In genomic region chr17:1487939-1488825, GRCh38 we compare ENCODE assay signal across 8 cellular contexts. TPM values are rescaled to one million over a fixed set of nuclear protein-coding genes. Genes with fewer than 3 reads are reported as not detected.
DNase-seq lines count a peak whose midpoint lies in the region; ATAC-seq and TF ChIP-seq lines count a peak whose summit lies in the region.

No MANE protein-coding gene starts in this region.

- no peak overlapping the region for H2BK120ac ChIP-seq in mesendoderm (ENCODE audit: low read depth, low read length)

- H4K8ac ChIP-seq in mesendoderm (ENCODE audit: low read depth, low read length): no peak overlapping the region

- peaks cover 0 to 11% (median 0%) of the 10 kb centered on the region in 11 experiments; a peak in 6 of 22 replicates for H3K36me3 ChIP-seq in BLaER1 treated with 17β-estradiol and CSF1 and Interleukin-3, amounts not matched to agents 10 nM and 100 nM
- H3K36me3 ChIP-seq in GM23248 (ENCODE audit: low read depth) (0 out of 2 replicates have a peak, but pooled peaks cover 5% of the 10 kb centered on the region), mesendoderm (ENCODE audit: control insufficient read depth, insufficient read depth, low read length) (no peaks in the 10 kb centered on the region)

- H3K56ac ChIP-seq in mesendoderm (ENCODE audit: low read length): peak overlapping the region; percentile 84

- in situ Hi-C loops in GM23248 (cut with MboI): no loop called here

- peak overlapping the region; percentile 42 for H3K18ac ChIP-seq in mesendoderm (ENCODE audit: low read length)

- H3K9me3 ChIP-seq in BLaER1 treated with 17β-estradiol and CSF1 and Interleukin-3, amounts not matched to agents 10 nM and 100 nM (replicated peaks in 1 of 11): no peaks in the 10 kb centered on the region
- H3K9me3 ChIP-seq in GM23248 (ENCODE audit: low read depth): no peaks in the 10 kb centered on the region

- H3K36me3 Mint-ChIP-seq in endothelial cell (ENCODE audit: low read depth, unreplicated experiment): peaks cover 13% of the 10 kb centered on the region

- peaks cover 0 to 26% (median 11%) of the 10 kb centered on the region in 11 experiments; a peak in 13 of 22 replicates for H3K27me3 ChIP-seq in BLaER1 treated with 17β-estradiol and CSF1 and Interleukin-3, amounts not matched to agents 10 nM and 100 nM
- H3K27me3 ChIP-seq in GM23248 (replicated peaks; ENCODE audit: insufficient read depth) (no peaks in the 10 kb centered on the region), mesendoderm (ENCODE audit: insufficient read depth, low read length, poor library complexity) (no peaks in the 10 kb centered on the region)

- peak overlapping the region; percentile 85 for H3K4me3 Mint-ChIP-seq in endothelial cell (ENCODE audit: unreplicated experiment)

- H3K27ac ChIP-seq in BLaER1 treated with 17β-estradiol and CSF1 and Interleukin-3, amounts not matched to agents 10 nM and 100 nM: peak overlapping the region; percentile 43 to 91 (median 82); a peak in 21 of 22 replicates
- H3K27ac ChIP-seq in GM23248: peak overlapping the region; percentile 72
- peak overlapping the region; percentile 75 for H3K27ac ChIP-seq in mesendoderm (ENCODE audit: low read depth, low read length)

- WGBS in GM23248 (ENCODE audit: low coverage in 1 of 2, low lambda C conversion rate in 2 of 2, missing lambda C conversion rate in 2 of 2), 2 experiments: 5 to 7% methylated on average over 46 to 48 of the region's 72 CpGs
- no CpG with 5 or more reads among the region's 72 CpGs for WGBS in mesendoderm (ENCODE audit: extremely low coverage, insufficient coverage, low lambda C conversion rate)

- peaks cover 29% of the 10 kb centered on the region for H3K27me3 Mint-ChIP-seq in endothelial cell (ENCODE audit: unreplicated experiment)

- H3K4me2 ChIP-seq in BLaER1 treated with 17β-estradiol and CSF1 and Interleukin-3, amounts not matched to agents 10 nM and 100 nM: peak overlapping the region; percentile 90 to 99 (median 98)
- H3K4me2 ChIP-seq in GM23248 (ENCODE audit: unreplicated experiment) (peak overlapping the region; percentile 71), mesendoderm (ENCODE audit: low read length) (peak overlapping the region; percentile 84)

- H3K9me2 ChIP-seq in GM23248 (ENCODE audit: insufficient read depth): no peaks in the 10 kb centered on the region

- peak overlapping the region; percentile 67 for H3K27ac Mint-ChIP-seq in endothelial cell (ENCODE audit: unreplicated experiment)

- H3K23ac ChIP-seq in mesendoderm (ENCODE audit: low read length): no peak overlapping the region

- DNase-seq in GM23248 (peak; percentile 95), NCI-H774 (lab: John Stamatoyannopoulos, UW) (peak; percentile 24), activated T-cell treated with anti-CD3 and anti-CD28 coated beads for 24 hours (ENCODE audit: low read depth) (peak; percentile 55), endothelial cell (ENCODE audit: low spot score) (peak; percentile 87), mesendoderm (peak; percentile 87)
- peak; percentile 57 for DNase-seq in stimulated activated CD8-positive, alpha-beta memory T cell treated with anti-CD3 and anti-CD28 coated beads, Interleukin-12 subunit alpha, Interleukin-12 subunit beta, amount 100 ng/mL, for 1 hour (ENCODE audit: low read depth)

- peak overlapping the region; percentile 68 to 91 (median 83); a peak in 21 of 22 replicates for H3K9ac ChIP-seq in BLaER1 treated with 17β-estradiol and CSF1 and Interleukin-3, amounts not matched to agents 10 nM and 100 nM
- H3K9ac ChIP-seq in GM23248 (peak overlapping the region; percentile 89), mesendoderm (ENCODE audit: low read length) (peak overlapping the region; percentile 65)

- H2AK5ac ChIP-seq in mesendoderm (ENCODE audit: low read length): no peak overlapping the region

- no peak overlapping the region for H2BK5ac ChIP-seq in mesendoderm (ENCODE audit: low read length)

- H3K4me3 ChIP-seq in BLaER1 treated with 17β-estradiol and CSF1 and Interleukin-3, amounts not matched to agents 10 nM and 100 nM: peak overlapping the region; percentile 60 to 80 (median 68)
- H3K4me3 ChIP-seq in GM23248: peak overlapping the region; percentile 84
- peak overlapping the region; percentile 40 for H3K4me3 ChIP-seq in mesendoderm (ENCODE audit: low read length)

- no peak overlapping the region for H2BK15ac ChIP-seq in mesendoderm (replicated peaks; ENCODE audit: low read depth)

- TF ChIP-seq CTCF in endothelial cell (IDR thresholded peaks at IDR 0.05; ENCODE audit: unreplicated experiment): no peak

- no peak overlapping the region for H3K4ac ChIP-seq in mesendoderm (ENCODE audit: low read depth, low read length)

- peaks cover 49% of the 10 kb centered on the region for H3K79me2 ChIP-seq in GM23248 (ENCODE audit: insufficient read depth)
- H3K79me2 ChIP-seq in mesendoderm (ENCODE audit: control insufficient read depth, insufficient read depth, low read length): peaks cover 4% of the 10 kb centered on the region

- peaks cover 52 to 89% (median 81%) of the 10 kb centered on the region in 10 experiments for H3K4me1 ChIP-seq in BLaER1 treated with 17β-estradiol and CSF1 and Interleukin-3, amounts not matched to agents 10 nM and 100 nM
- peaks cover 25% of the 10 kb centered on the region for H3K4me1 ChIP-seq in GM23248 (ENCODE audit: insufficient read depth)
- H3K4me1 ChIP-seq in mesendoderm (ENCODE audit: control insufficient read depth, low read depth, low read length): peaks cover 2% of the 10 kb centered on the region

- peak overlapping the region; percentile 59 for H2AFZ ChIP-seq in GM23248

- H4K5ac ChIP-seq in mesendoderm (ENCODE audit: low read length): no peak overlapping the region

- H4K20me1 ChIP-seq in BLaER1 treated with 17β-estradiol and CSF1 and Interleukin-3, amounts not matched to agents 10 nM and 100 nM: peaks cover 0 to 52% (median 32%) of the 10 kb centered on the region in 11 experiments; a peak in 18 of 22 replicates
- no peaks in the 10 kb centered on the region for H4K20me1 ChIP-seq in GM23248 (ENCODE audit: insufficient read depth)

- H3K4me1 Mint-ChIP-seq in endothelial cell (ENCODE audit: unreplicated experiment): peaks cover 20% of the 10 kb centered on the region

- peaks cover 3% of the 10 kb centered on the region for H3K79me1 ChIP-seq in mesendoderm (ENCODE audit: low read length)

- peaks cover 27% of the 10 kb centered on the region for H3F3A ChIP-seq in GM23248 (ENCODE audit: insufficient read depth)

- ATAC-seq in GM21737 (IDR thresholded peaks at IDR 0.05; ENCODE audit: unreplicated experiment): no peak

- no peaks in the 10 kb centered on the region for H3K9me3 Mint-ChIP-seq in endothelial cell (ENCODE audit: unreplicated experiment)

RNA-seq across cellular contexts. Expression of gene MYO1C, which starts 4.3 kb away (rescaled TPM):
- 206 and 218 TPM in 2 replicates for total RNA-seq in GM23248 (2014; rRNA removed; shearing (Covaris generic))
- 196 and 197 TPM in 2 replicates for polyA plus RNA-seq in GM23248 (2016; fragmentation: Nextera tagmentation; extraction: Ambion mirVana)
- 117 TPM for total RNA-seq in endothelial cell (ENCODE audit: unreplicated experiment)
- polyA plus RNA-seq in mesendoderm (2013, experiment 1 of 2): 35.2 TPM
- 36.4 TPM for polyA plus RNA-seq in mesendoderm (2013, experiment 2 of 2)

RNA-seq across cellular contexts. Expression of gene INPP5K, which starts 28.2 kb away (rescaled TPM):
- total RNA-seq in GM23248 (2014; rRNA removed; shearing (Covaris generic)): 42.3 and 57.8 TPM in 2 replicates
- polyA plus RNA-seq in GM23248 (2016; fragmentation: Nextera tagmentation; extraction: Ambion mirVana): 36.1 and 37.5 TPM in 2 replicates
- 40.9 TPM for total RNA-seq in endothelial cell (ENCODE audit: unreplicated experiment)
- 15.1 TPM for polyA plus RNA-seq in mesendoderm (2013, experiment 1 of 2)
- polyA plus RNA-seq in mesendoderm (2013, experiment 2 of 2): 14.1 TPM

RNA-seq across cellular contexts. Expression of gene CRK, which starts 32.1 kb away (rescaled TPM):
- total RNA-seq in GM23248 (2014; rRNA removed; shearing (Covaris generic)): 113 and 117 TPM in 2 replicates
- polyA plus RNA-seq in GM23248 (2016; fragmentation: Nextera tagmentation; extraction: Ambion mirVana): 86.0 and 93.6 TPM in 2 replicates
- total RNA-seq in endothelial cell (ENCODE audit: unreplicated experiment): 119 TPM
- 39.1 TPM for polyA plus RNA-seq in mesendoderm (2013, experiment 1 of 2)
- 39.0 TPM for polyA plus RNA-seq in mesendoderm (2013, experiment 2 of 2)

Comparison
In these comparisons a context has a peak if more than half of its experiments do, and no peak if none do; other contexts are left out.
1. DNase-seq: peak in every context shown above with its lines; median percentile 95 in GM23248; 87 in endothelial cell; 87 in mesendoderm; 57 in stimulated activated CD8-positive, alpha-beta memory T cell treated with anti-CD3 and anti-CD28 coated beads, Interleukin-12 subunit alpha, Interleukin-12 subunit beta, amount 100 ng/mL, for 1 hour; 55 in activated T-cell treated with anti-CD3 and anti-CD28 coated beads for 24 hours; 24 in NCI-H774.